Comparison of ENCODE assay signal across 22 cellular contexts in genomic region chr6:156627524-156627923, GRCh38.
"Had no signal": no experiment of that assay in that cellular context is flagged by ENCODE, and none has a peak within 500 bp of the region (broad histone marks: within the 10 kb centered on the region; RNA-seq: fewer than 3 reads in every experiment).

No MANE protein-coding gene starts in this region.

- H3K36me3 Mint-ChIP-seq: stimulated activated effector memory CD8-positive, alpha-beta T cell treated with anti-CD3 and anti-CD28 coated beads, Interleukin-12 subunit alpha, Interleukin-12 subunit beta, amount 100 ng/mL, for 72 hours had no signal

- H3K9me3 ChIP-seq: psoas muscle, right lobe of liver, suprapubic skin, thyroid gland, upper lobe of left lung, uterus had no signal

- H3K79me2 ChIP-seq: hepatocyte had no signal

- H3K36me3 ChIP-seq: right lobe of liver, suprapubic skin, thyroid gland, upper lobe of left lung, uterus had no signal

- H3K27ac ChIP-seq: hepatocyte, psoas muscle, right lobe of liver, suprapubic skin, thyroid gland, upper lobe of left lung, uterus had no signal

- H3K27ac Mint-ChIP-seq: nephron; stimulated activated effector memory CD8-positive, alpha-beta T cell treated with anti-CD3 and anti-CD28 coated beads, Interleukin-12 subunit alpha, Interleukin-12 subunit beta, amount 100 ng/mL, for 72 hours had no signal

- FAIRE-seq: colon had no signal

- H3K9me3 Mint-ChIP-seq: nephron; stimulated activated effector memory CD8-positive, alpha-beta T cell treated with anti-CD3 and anti-CD28 coated beads, Interleukin-12 subunit alpha, Interleukin-12 subunit beta, amount 100 ng/mL, for 72 hours had no signal

- H3K27me3 ChIP-seq: hepatocyte, right lobe of liver, suprapubic skin, thyroid gland, upper lobe of left lung, uterus had no signal

- H3K4me2 ChIP-seq: hepatocyte had no signal

- H3K4me3 Mint-ChIP-seq: nephron; stimulated activated effector memory CD8-positive, alpha-beta T cell treated with anti-CD3 and anti-CD28 coated beads, Interleukin-12 subunit alpha, Interleukin-12 subunit beta, amount 100 ng/mL, for 72 hours had no signal

- H3K4me1 Mint-ChIP-seq: stimulated activated effector memory CD8-positive, alpha-beta T cell treated with anti-CD3 and anti-CD28 coated beads, Interleukin-12 subunit alpha, Interleukin-12 subunit beta, amount 100 ng/mL, for 72 hours had no signal

- H3K4me3 ChIP-seq: hepatocyte, lung, psoas muscle, right lobe of liver, suprapubic skin, thyroid gland, upper lobe of left lung, uterus had no signal

- DNase-seq: dermis blood vessel endothelial cell; head of caudate nucleus; left colon; left ventricle myocardium superior; mesenchymal stem cell; midbrain; psoas muscle; retina; right lobe of liver; stimulated activated CD4-positive, alpha-beta T cell treated with anti-CD3 and anti-CD28 coated beads, Interleukin-4, amount 100 ng/mL, for 1 hour; stimulated activated CD8-positive, alpha-beta memory T cell treated with anti-CD3 and anti-CD28 coated beads, Interleukin-4, amount 100 ng/mL, for 48 hours; stimulated activated naive CD8-positive, alpha-beta T cell treated with anti-CD3 and anti-CD28 coated beads, Interleukin-15, Interleukin-2, amounts not matched to agents 100 U/mL and 50 U/mL, for 24 hours; thyroid gland; upper lobe of left lung; uterus had no signal

- H3K4me1 ChIP-seq: psoas muscle, right lobe of liver, suprapubic skin, thyroid gland, upper lobe of left lung, uterus had no signal

- ATAC-seq: esophagus mucosa; left colon; left ventricle myocardium superior; psoas muscle; right lobe of liver; stimulated activated effector memory CD8-positive, alpha-beta T cell treated with anti-CD3 and anti-CD28 coated beads, Interleukin-12 subunit alpha, Interleukin-12 subunit beta, amount 100 ng/mL, for 72 hours; stimulated activated naive CD8-positive, alpha-beta T cell treated with anti-CD3 and anti-CD28 coated beads, Interleukin-15, Interleukin-2, amounts not matched to agents 100 U/mL and 50 U/mL, for 24 hours had no signal

- H2AFZ ChIP-seq: hepatocyte had no signal
